Comparison of ENCODE assay signal across 9 cellular contexts in genomic region chr18:9792565-9793226, GRCh38.
DNase-seq lines count a peak whose midpoint lies in the region; ATAC-seq, FAIRE-seq and TF ChIP-seq lines count a peak whose summit lies in the region.
"Had no signal": no experiment of that assay in that cellular context is flagged by ENCODE, and none has a peak within 500 bp of the region (broad histone marks: within the 10 kb centered on the region; RNA-seq: fewer than 3 reads in every experiment).

No MANE protein-coding gene starts in this region.

- no peaks in the 10 kb centered on the region for H3K4me1 Mint-ChIP-seq in CD4-positive, alpha-beta memory T cell
- H3K4me1 Mint-ChIP-seq: T-cell had no signal

- H3K27me3 ChIP-seq in WERI-Rb-1 (ENCODE audit: insufficient read depth, low read depth, severe bottlenecking) (no peaks in the 10 kb centered on the region), keratinocyte (ENCODE audit: control insufficient read depth, extremely low read depth, insufficient read depth, low read length) (no peaks in the 10 kb centered on the region)
- no peaks in the 10 kb centered on the region for H3K27me3 ChIP-seq in CD4-positive, alpha-beta memory T cell (ENCODE audit: insufficient read depth, low read length)

- H3K4me3 ChIP-seq in WERI-Rb-1 (ENCODE audit: low read depth, low read length) (no peak overlapping the region), keratinocyte (ENCODE audit: control insufficient read depth in 2 of 3, extremely low read depth in 1 of 3, insufficient read depth in 2 of 3, low read depth in 1 of 3, low read length in 3 of 3) (no peak overlapping the region)
- no peak overlapping the region for H3K4me3 ChIP-seq in CD4-positive, alpha-beta memory T cell (ENCODE audit: low read length in 2 of 2)

- FAIRE-seq in keratinocyte (lab: Jason Lieb, UNC) = no peak

- peaks cover 0 to 5% of the 10 kb centered on the region in 2 donors for H3K27me3 Mint-ChIP-seq in CD4-positive, alpha-beta memory T cell

- POLR2A ChIA-PET in CD4-positive, alpha-beta memory T cell (lab: Charles Lee; ENCODE audit: partially characterized antibody) = no interaction called here

- no peak overlapping the region for H3K4me2 ChIP-seq in keratinocyte (ENCODE audit: control insufficient read depth, extremely low read depth, insufficient read depth, low read depth, low read length)

- H3K4me1 ChIP-seq in keratinocyte (ENCODE audit: control insufficient read depth, extremely low read depth, insufficient read depth, low read length) = no peaks in the 10 kb centered on the region
- no peaks in the 10 kb centered on the region for H3K4me1 ChIP-seq in CD4-positive, alpha-beta memory T cell (ENCODE audit: insufficient read depth, low read length)

- H3K9me3 Mint-ChIP-seq in CD4-positive, alpha-beta memory T cell = peaks cover 0 to 6% (median 3%) of the 10 kb centered on the region in 8 donors

- no peaks in the 10 kb centered on the region for H4K20me1 ChIP-seq in keratinocyte (ENCODE audit: control insufficient read depth, extremely low read depth, insufficient read depth, low read length)

- H3K9ac ChIP-seq in keratinocyte (ENCODE audit: control insufficient read depth, extremely low read depth, insufficient read depth, low read length) = no peak overlapping the region

- H3K27ac Mint-ChIP-seq in CD4-positive, alpha-beta memory T cell = no peak overlapping the region
- H3K27ac Mint-ChIP-seq: T-cell had no signal

- CTCF ChIA-PET in CD4-positive, alpha-beta memory T cell (lab: Charles Lee; ENCODE audit: partially characterized antibody) = no interaction called here

- H3K27ac ChIP-seq in 22Rv1 = no peak overlapping the region
- no peak overlapping the region for H3K27ac ChIP-seq in WERI-Rb-1
- H3K27ac ChIP-seq in keratinocyte (ENCODE audit: control insufficient read depth, insufficient read depth, low read length) = no peak overlapping the region
- H3K27ac ChIP-seq in CD4-positive, alpha-beta memory T cell (ENCODE audit: low read depth, low read length) = no peak overlapping the region

- no peaks in the 10 kb centered on the region for H3K79me2 ChIP-seq in keratinocyte (ENCODE audit: control insufficient read depth, insufficient read depth, low read length)

- TF ChIP-seq CTCF in 22Rv1 (IDR thresholded peaks at IDR 0.05) = peak; percentile 69
- peak; percentile 70 for TF ChIP-seq CTCF in GM12874 (IDR thresholded peaks at IDR 0.05; ENCODE audit: insufficient read depth, low read depth, low read length)
- peak; percentile 88 for TF ChIP-seq CTCF in WERI-Rb-1 (IDR thresholded peaks at IDR 0.05; ENCODE audit: low read depth, low read length)
- TF ChIP-seq CTCF in keratinocyte (optimal IDR thresholded peaks at IDR 0.05 in 1 of 3, IDR thresholded peaks at IDR 0.05 in 1 of 3, conservative IDR thresholded peaks at IDR 0.05 in 1 of 3; ENCODE audit: extremely low read depth in 1 of 3, insufficient read depth in 2 of 3, low read length in 3 of 3) = peak; percentile 51 to 67 (median 65)

- DNase-seq in WERI-Rb-1 = peak; percentile 52
- no peak for DNase-seq in keratinocyte (ENCODE audit: low read depth, low spot score)
- no peak for DNase-seq in CD4-positive, alpha-beta memory T cell
- no peak for DNase-seq in COLO829 (ENCODE audit: low spot score)
- DNase-seq in NCI-H187 treated with DMSO at 0.1 percent for 48 hours (lab: John Stamatoyannopoulos, UW) = no peak

- no peaks in the 10 kb centered on the region for H3K9me1 ChIP-seq in keratinocyte (ENCODE audit: control insufficient read depth, extremely low read depth, insufficient read depth, low read length)

- H3K4me3 Mint-ChIP-seq in CD4-positive, alpha-beta memory T cell = no peak overlapping the region
- H3K4me3 Mint-ChIP-seq: T-cell had no signal

- H3K36me3 ChIP-seq in WERI-Rb-1 (no peaks in the 10 kb centered on the region), keratinocyte (ENCODE audit: control insufficient read depth in 2 of 2, extremely low read depth in 1 of 2, insufficient read depth in 2 of 2, low read length in 2 of 2) (peaks cover 3 to 4% of the 10 kb centered on the region in 2 experiments)
- no peaks in the 10 kb centered on the region for H3K36me3 ChIP-seq in CD4-positive, alpha-beta memory T cell (ENCODE audit: insufficient read depth, low read length)

- H2AFZ ChIP-seq in keratinocyte (ENCODE audit: control insufficient read depth, low read length) = no peak overlapping the region

- H3K36me3 Mint-ChIP-seq in CD4-positive, alpha-beta memory T cell = no peaks in the 10 kb centered on the region
- H3K36me3 Mint-ChIP-seq: T-cell had no signal

- dilution Hi-C loops in keratinocyte (cut with MboI; ENCODE audit: extremely low pct_ligation_motif_present, low sequenced_read_pairs) = no loop called here

- H3K9me3 ChIP-seq in WERI-Rb-1 (ENCODE audit: severe bottlenecking) = peaks cover 2% of the 10 kb centered on the region
- H3K9me3 ChIP-seq in keratinocyte (ENCODE audit: control insufficient read depth, low read depth, low read length) = no peaks in the 10 kb centered on the region
- H3K9me3 ChIP-seq in CD4-positive, alpha-beta memory T cell (ENCODE audit: control insufficient read depth in 1 of 2, low read length in 2 of 2) = no peaks in the 10 kb centered on the region

- no peak for ATAC-seq in HG03342 (IDR thresholded peaks at IDR 0.05; ENCODE audit: unreplicated experiment)
- ATAC-seq: T-cell had no signal

- intact Hi-C loops in CD4-positive, alpha-beta memory T cell (cut with micrococcal nuclease) = no loop called here
